Comparison of ENCODE assay signal across 18 cellular contexts in genomic region chr1:207069858-207070506, GRCh38. TPM values are rescaled to one million over a fixed set of nuclear protein-coding genes. Genes with fewer than 3 reads are reported as not detected.
DNase-seq lines count a peak whose midpoint lies in the region; ATAC-seq and TF ChIP-seq lines count a peak whose summit lies in the region.
"Had no signal": no experiment of that assay in that cellular context is flagged by ENCODE, and none has a peak within 500 bp of the region (broad histone marks: within the 10 kb centered on the region; RNA-seq: fewer than 3 reads in every experiment).

No MANE protein-coding gene starts in this region.

- no peaks in the 10 kb centered on the region for H3K27me3 ChIP-seq in HL-60 (ENCODE audit: insufficient read depth, poor library complexity, severe bottlenecking)
- no peaks in the 10 kb centered on the region for H3K27me3 ChIP-seq in heart right ventricle
- no peaks in the 10 kb centered on the region for H3K27me3 ChIP-seq in upper lobe of left lung
- H3K27me3 ChIP-seq in neural progenitor cell = no peaks in the 10 kb centered on the region
- H3K27me3 ChIP-seq: breast epithelium, MG63, SJSA1 had no signal

- no peaks in the 10 kb centered on the region for H4K20me1 ChIP-seq in neural progenitor cell (ENCODE audit: low read depth)

- CTCF ChIA-PET in activated naive CD4-positive, alpha-beta T cell treated with anti-CD3 and anti-CD28 coated beads, Interleukin-2, amount 10 ng/mL, durations not matched to agents 7 days and 5 days (lab: Charles Lee) = interaction anchor here (0.7 to 4.5 kb wide), 4 partner anchors 9 to 20 kb away, joined by 3 to 17 read pairs (median 10); partner anchors contain the start of gene YOD1

- ATAC-seq in heart right ventricle = peak; percentile 56 to 90 (median 76)
- ATAC-seq in upper lobe of left lung (ENCODE audit: low FRiP score in 2 of 2) = no peak
- no peak for ATAC-seq in left colon

- no peak overlapping the region for H3K4me3 ChIP-seq in HL-60 (replicated peaks; ENCODE audit: insufficient read depth, low read length)
- H3K4me3 ChIP-seq in heart right ventricle = no peak overlapping the region
- H3K4me3 ChIP-seq in upper lobe of left lung = no peak overlapping the region
- H3K4me3 ChIP-seq in neural progenitor cell = no peak overlapping the region
- H3K4me3 ChIP-seq: breast epithelium, MG63, SJSA1, skin epidermis had no signal

- peaks cover 0 to 100% (median 29%) of the 10 kb centered on the region in 9 donors for H3K36me3 ChIP-seq in heart right ventricle
- H3K36me3 ChIP-seq in upper lobe of left lung = peaks cover 0 to 59% (median 29%) of the 10 kb centered on the region in 4 donors
- H3K36me3 ChIP-seq in neural progenitor cell = no peaks in the 10 kb centered on the region
- H3K36me3 ChIP-seq: breast epithelium, MG63, SJSA1 had no signal

- H3K4me3 Mint-ChIP-seq in activated naive CD4-positive, alpha-beta T cell treated with anti-CD3 and anti-CD28 coated beads, Interleukin-2, amount 10 ng/mL, durations not matched to agents 7 days and 5 days = no peak overlapping the region
- no peak overlapping the region for H3K4me3 Mint-ChIP-seq in neural progenitor cell

- no peak for TF ChIP-seq POLR2A in upper lobe of left lung (IDR thresholded peaks at IDR 0.05)

- H3K9me3 Mint-ChIP-seq in activated naive CD4-positive, alpha-beta T cell treated with anti-CD3 and anti-CD28 coated beads, Interleukin-2, amount 10 ng/mL, durations not matched to agents 7 days and 5 days = no peaks in the 10 kb centered on the region
- no peaks in the 10 kb centered on the region for H3K9me3 Mint-ChIP-seq in neural progenitor cell
- H3K9me3 Mint-ChIP-seq: activated naive CD4-positive, alpha-beta T cell treated with anti-CD3 and anti-CD28 coated beads, Interleukin-2, amount 50 U/mL, for 24 hours; stimulated activated naive CD8-positive, alpha-beta T cell treated with anti-CD3 and anti-CD28 coated beads, Interleukin-15, amount 100 ng/mL, for 72 hours had no signal

- peaks cover 12% of the 10 kb centered on the region for H3K27me3 Mint-ChIP-seq in activated naive CD4-positive, alpha-beta T cell treated with anti-CD3 and anti-CD28 coated beads, Interleukin-2, amount 10 ng/mL, durations not matched to agents 7 days and 5 days
- H3K27me3 Mint-ChIP-seq in neural progenitor cell (ENCODE audit: insufficient read depth, low read depth) = no peaks in the 10 kb centered on the region
- H3K27me3 Mint-ChIP-seq: activated naive CD4-positive, alpha-beta T cell treated with anti-CD3 and anti-CD28 coated beads, Interleukin-2, amount 50 U/mL, for 24 hours; stimulated activated naive CD8-positive, alpha-beta T cell treated with anti-CD3 and anti-CD28 coated beads, Interleukin-15, amount 100 ng/mL, for 72 hours had no signal

- H3K79me2 ChIP-seq in neural progenitor cell (ENCODE audit: low read depth) = no peaks in the 10 kb centered on the region

- H3F3A ChIP-seq in neural progenitor cell (ENCODE audit: low read depth) = no peaks in the 10 kb centered on the region

- H3K36me3 Mint-ChIP-seq in activated naive CD4-positive, alpha-beta T cell treated with anti-CD3 and anti-CD28 coated beads, Interleukin-2, amount 10 ng/mL, durations not matched to agents 7 days and 5 days = peaks cover 8% of the 10 kb centered on the region
- H3K36me3 Mint-ChIP-seq in neural progenitor cell = peaks cover 1% of the 10 kb centered on the region

- H3K4me1 Mint-ChIP-seq in activated naive CD4-positive, alpha-beta T cell treated with anti-CD3 and anti-CD28 coated beads, Interleukin-2, amount 10 ng/mL, durations not matched to agents 7 days and 5 days = peaks cover 46% of the 10 kb centered on the region
- no peaks in the 10 kb centered on the region for H3K4me1 Mint-ChIP-seq in neural progenitor cell

- 50 to 66% methylated on average over 5 of the region's 5 CpGs for WGBS in heart right ventricle, 2 donors
- WGBS in upper lobe of left lung, 2 donors = 79 to 100% methylated on average over 2 to 4 of the region's 5 CpGs

- H3K9ac ChIP-seq in neural progenitor cell = no peak overlapping the region

- H3K4me1 ChIP-seq in heart right ventricle = peaks cover under 1 to 90% (median 26%) of the 10 kb centered on the region in 9 donors
- H3K4me1 ChIP-seq in upper lobe of left lung = peaks cover 0 to 5% (median 0%) of the 10 kb centered on the region in 4 donors
- no peaks in the 10 kb centered on the region for H3K4me1 ChIP-seq in neural progenitor cell
- H3K4me1 ChIP-seq: SJSA1 had no signal

- H3K4me2 ChIP-seq in neural progenitor cell = no peak overlapping the region

- H3K27ac ChIP-seq in HL-60 (replicated peaks) (peak overlapping the region; percentile 32), heart right ventricle (peak overlapping the region in 8 of 10 donors; percentile 50 to 80 (median 71)), upper lobe of left lung (peak overlapping the region; percentile 13 to 69 (median 53)), neural progenitor cell (no peak overlapping the region)
- H3K27ac ChIP-seq: breast epithelium, SJSA1, skin epidermis had no signal

- H2AFZ ChIP-seq in neural progenitor cell (replicated peaks) = no peak overlapping the region

- peak overlapping the region; percentile 78 for H3K27ac Mint-ChIP-seq in activated naive CD4-positive, alpha-beta T cell treated with anti-CD3 and anti-CD28 coated beads, Interleukin-2, amount 10 ng/mL, durations not matched to agents 7 days and 5 days
- H3K27ac Mint-ChIP-seq in neural progenitor cell = no peak overlapping the region

- TF ChIP-seq EP300 in upper lobe of left lung (IDR thresholded peaks at IDR 0.05) = no peak

- H3K9me3 ChIP-seq in heart right ventricle (no peaks in the 10 kb centered on the region), upper lobe of left lung (no peaks in the 10 kb centered on the region), neural progenitor cell (ENCODE audit: low read depth) (no peaks in the 10 kb centered on the region)
- H3K9me3 ChIP-seq: breast epithelium, MG63, SJSA1 had no signal

- no peak for DNase-seq in activated naive CD4-positive, alpha-beta T cell treated with anti-CD3 and anti-CD28 coated beads, Interleukin-2, amount 10 ng/mL, durations not matched to agents 7 days and 5 days
- DNase-seq in activated naive CD4-positive, alpha-beta T cell (lab: John Stamatoyannopoulos, UW) = no peak
- DNase-seq in HL-60 (ENCODE audit: low read depth in 1 of 2, low spot score in 1 of 2) (peak; percentile 26 to 48), heart right ventricle (peak; percentile 55 to 58), upper lobe of left lung (peak in 1 of 2 donors; percentile 20), left colon (no peak), neural progenitor cell (ENCODE audit: low spot score) (no peak), AG20443 (ENCODE audit: low spot score) (no peak)
- DNase-seq: effector memory CD4-positive, alpha-beta T cell; MG63; NCI-H2029 treated with DMSO at 0.1 percent for 48 hours; stimulated activated naive CD8-positive, alpha-beta T cell treated with anti-CD3 and anti-CD28 coated beads, Interleukin-15, amount 100 ng/mL, for 72 hours had no signal

- TF ChIP-seq CTCF in HL-60 (IDR thresholded peaks at IDR 0.05; ENCODE audit: insufficient read depth, low read length) (no peak), heart right ventricle (IDR thresholded peaks at IDR 0.05) (no peak), upper lobe of left lung (IDR thresholded peaks at IDR 0.05) (no peak), neural progenitor cell (IDR thresholded peaks at IDR 0.05) (no peak)

- intact Hi-C loops in heart right ventricle (cut with DNase I) = loop anchor here in 2 of 10 donors (10.0 kb wide), 2 partner anchors 145 to 435 kb away; partner anchors contain the start of genes DYRK3 (in 1 of the 2) and FCMR (in 1 of the 2)
- intact Hi-C loops in left colon (cut with DNase I, micrococcal nuclease) = no loop called here

RNA-seq across cellular contexts. Expression of gene PFKFB2, which starts 16.9 kb away (rescaled TPM):
- total RNA-seq in heart right ventricle (100 to 1,000 TPM in 5 of 10 donors, 10 to 100 TPM in 5; 45.3 to 161 (median 89.5) TPM), upper lobe of left lung (10 to 100 TPM; 25.3 to 95.5 (median 58.0) TPM), left colon (100 to 1,000 TPM; 104 to 117 TPM), neural progenitor cell (ENCODE audit: low replicate concordance) (6.0 and 10.0 TPM in 2 replicates)
- 10 to 100 TPM in 1 of 2 donors, 1 to 10 TPM in 1; 5.2 to 41.4 TPM for polyA plus RNA-seq in heart right ventricle

RNA-seq across cellular contexts. Expression of gene C4BPB, which starts 18.7 kb away (rescaled TPM):
- total RNA-seq in heart right ventricle = 1 to 10 TPM in 1 of 10 donors, under 1 TPM in 2, not detected in 7; 0.49 to 1.7 (median 0.57) TPM
- polyA plus RNA-seq in heart right ventricle = under 1 TPM in 1 of 2 donors, not detected in 1; 0.06 TPM
- total RNA-seq in upper lobe of left lung = 10 to 100 TPM in 2 of 6 donors, 1 to 10 TPM in 4; 1.1 to 40.9 (median 9.2) TPM
- total RNA-seq in left colon = 10 to 100 TPM in 1 of 2 donors, 1 to 10 TPM in 1; 5.0 to 20.8 TPM
- total RNA-seq in neural progenitor cell (ENCODE audit: low replicate concordance) = not detected in 2 replicates
- total RNA-seq: HT1080, lung microvascular endothelial cell had no signal

RNA-seq across cellular contexts. Expression of gene YOD1, which starts 19.0 kb away (rescaled TPM):
- total RNA-seq in heart right ventricle (1 to 10 TPM; 4.1 to 9.1 (median 5.9) TPM), upper lobe of left lung (10 to 100 TPM in 3 of 6 donors, 1 to 10 TPM in 3; 6.0 to 24.4 (median 9.4) TPM), left colon (1 to 10 TPM; 6.6 to 7.2 TPM), neural progenitor cell (ENCODE audit: low replicate concordance) (17.7 and 27.0 TPM in 2 replicates)
- polyA plus RNA-seq in heart right ventricle = 1 to 10 TPM; 2.6 to 3.7 TPM

RNA-seq across cellular contexts. Expression of gene C4BPA, which starts 34.1 kb away (rescaled TPM):
- total RNA-seq in heart right ventricle (not detected), upper lobe of left lung (100 to 1,000 TPM in 3 of 6 donors, 10 to 100 TPM in 3; 39.0 to 618 (median 118) TPM), left colon (1 to 10 TPM; 3.4 to 4.5 TPM), neural progenitor cell (ENCODE audit: low replicate concordance) (0.06 TPM in 1 of 2 replicates, not detected in the other)
- not detected for polyA plus RNA-seq in heart right ventricle
- total RNA-seq: HT1080, lung microvascular endothelial cell, SJSA1 had no signal

RNA-seq across cellular contexts. Expression of gene C1orf116, which starts 37.4 kb away (rescaled TPM):
- 1 to 10 TPM in 1 of 10 donors, under 1 TPM in 9; 0.36 to 1.5 (median 0.65) TPM for total RNA-seq in heart right ventricle
- polyA plus RNA-seq in heart right ventricle = under 1 TPM; 0.07 to 0.16 TPM
- total RNA-seq in upper lobe of left lung = 100 to 1,000 TPM in 5 of 6 donors, 10 to 100 TPM in 1; 92.5 to 222 (median 193) TPM
- total RNA-seq in left colon = 10 to 100 TPM; 17.2 to 31.6 TPM
- total RNA-seq in neural progenitor cell (ENCODE audit: low replicate concordance) = 0.04 and 0.56 TPM in 2 replicates
- total RNA-seq: lung microvascular endothelial cell had no signal

Comparison
In these comparisons a context has a peak if more than half of its experiments do, and no peak if none do; other contexts are left out.
1. DNase-seq: peak in HL-60 (2 of 2) and heart right ventricle (2 of 2); none in activated naive CD4-positive, alpha-beta T cell treated with anti-CD3 and anti-CD28 coated beads, Interleukin-2, amount 10 ng/mL, durations not matched to agents 7 days and 5 days (single experiment), activated naive CD4-positive, alpha-beta T cell (0 of 4), left colon (0 of 2), neural progenitor cell (single experiment) and AG20443 (single experiment).
2. ATAC-seq: peak in heart right ventricle (8 of 8); none in upper lobe of left lung (0 of 2) and left colon (single experiment).